ENCODE assay signal across 9 cellular contexts in the genomic region with DNA sequence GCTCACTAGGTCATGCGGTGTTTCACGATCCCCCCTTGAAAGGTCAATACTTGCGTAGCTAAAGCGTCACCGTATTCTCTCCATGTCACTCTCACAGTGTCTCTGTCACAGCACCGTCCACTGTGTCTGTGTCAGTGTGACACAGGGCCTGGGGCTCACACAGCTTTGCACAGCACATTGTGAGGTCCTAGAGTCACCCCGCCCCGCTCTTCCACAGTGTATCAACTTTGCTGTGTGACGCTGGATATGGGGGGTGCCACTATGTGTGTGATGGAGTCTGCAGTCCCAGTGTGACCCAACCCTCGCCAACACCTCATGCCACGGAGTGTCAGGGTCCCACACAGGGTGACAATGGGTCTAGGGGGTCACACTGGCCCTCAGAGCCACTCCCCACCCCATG. TPM values are rescaled to one million over a fixed set of nuclear protein-coding genes. Genes with fewer than 3 reads are reported as not detected.
A peak's percentile ranks its signal among the peaks of the same experiment; 100 is the strongest.
DNase-seq lines count a peak whose midpoint lies in the region; ATAC-seq, FAIRE-seq and TF ChIP-seq lines count a peak whose summit lies in the region.
"Had no signal": no experiment of that assay in that cellular context is flagged by ENCODE, and none has a peak within 500 bp of the region (broad histone marks: within the 10 kb centered on the region; RNA-seq: fewer than 3 reads in every experiment).

No MANE protein-coding gene starts in this region.

- H3K27me3 ChIP-seq in BJ (ENCODE audit: control insufficient read depth, insufficient read depth, low read length) (no peaks in the 10 kb centered on the region), RWPE2 (ENCODE audit: insufficient read depth, poor library complexity, severe bottlenecking) (no peaks in the 10 kb centered on the region), neutrophil (peaks cover 52% of the 10 kb centered on the region)

- H3K9me3 ChIP-seq in RWPE2 (ENCODE audit: severe bottlenecking) (no peaks in the 10 kb centered on the region), neutrophil (no peaks in the 10 kb centered on the region)

- H3K36me3 ChIP-seq in BJ (ENCODE audit: control insufficient read depth, insufficient read depth, low read length) (no peaks in the 10 kb centered on the region), RWPE2 (ENCODE audit: low read depth) (no peaks in the 10 kb centered on the region), neutrophil (no peaks in the 10 kb centered on the region)

- FAIRE-seq in HTR-8/SVneo (lab: Jason Lieb, UNC), result no peak
- FAIRE-seq in RCC 7860 (lab: Jason Lieb, UNC), result no peak

- H3K27ac ChIP-seq in RWPE2 (ENCODE audit: poor library complexity, severe bottlenecking) (no peak overlapping the region), neutrophil (no peak overlapping the region)

- POLR2A ChIA-PET in BJ (lab: Charles Lee), result no interaction called here

- TF ChIP-seq CTCF in BJ (IDR thresholded peaks at IDR 0.05; ENCODE audit: insufficient read depth, low read depth, low read length), result no peak
- no peak for TF ChIP-seq CTCF in RWPE2 (IDR thresholded peaks at IDR 0.05; ENCODE audit: poor library complexity, severe bottlenecking)
- TF ChIP-seq CTCF in fibroblast of mammary gland (conservative IDR thresholded peaks at IDR 0.05; ENCODE audit: control insufficient read depth, insufficient read depth, low read depth, low read length), result no peak
- no peak for TF ChIP-seq CTCF in neutrophil (IDR thresholded peaks at IDR 0.05)

- DNase-seq in BJ (ENCODE audit: low read depth) (no peak), RWPE2 (ENCODE audit: low spot score) (no peak), fibroblast of mammary gland (ENCODE audit: low read depth) (no peak), NCI-H524 (lab: John Stamatoyannopoulos, UW) (no peak), HTR-8/SVneo (ENCODE audit: insufficient read length, low spot score) (no peak), RCC 7860 (ENCODE audit: low spot score) (no peak), NCI-H1105 (lab: John Stamatoyannopoulos, UW) (no peak)
- DNase-seq: NCI-H1694 had no signal

- H3K4me1 ChIP-seq in RWPE2 (ENCODE audit: insufficient read depth, poor library complexity, severe bottlenecking) (no peaks in the 10 kb centered on the region), neutrophil (ENCODE audit: control insufficient read depth in 1 of 2, insufficient read depth in 1 of 2, low read depth in 1 of 2, low read length in 1 of 2) (peaks cover 11 to 17% of the 10 kb centered on the region in 2 experiments)

- CTCF ChIA-PET in BJ (lab: Yijun Ruan, JAX), result interaction anchor here (0.6 to 2.7 kb wide), 4 partner anchors 10 to 45 kb away, joined by 3 to 8 read pairs (median 4); no protein-coding TSS in a partner anchor

- no peak for ATAC-seq in RWPE2 (ENCODE audit: low read depth)

- H3K4me3 ChIP-seq in BJ (ENCODE audit: low read depth, low read length), result peak overlapping the region; percentile 44
- peak overlapping the region; percentile 52 for H3K4me3 ChIP-seq in RWPE2 (ENCODE audit: severe bottlenecking)
- peak overlapping the region; percentile 61 for H3K4me3 ChIP-seq in fibroblast of mammary gland (ENCODE audit: control insufficient read depth, low read depth, low read length)
- peak overlapping the region; percentile 34 to 51 for H3K4me3 ChIP-seq in neutrophil (ENCODE audit: low read depth in 1 of 2, low read length in 1 of 2)

RNA-seq across cellular contexts. Expression of a gene that starts 0.6 kb away (rescaled TPM):
- polyA plus RNA-seq in BJ (2011; rRNA removed), result 13.5 and 14.1 TPM in 2 replicates
- polyA minus RNA-seq in BJ (2011; rRNA and poly(A)+ RNA removed), result 3.2 and 5.9 TPM in 2 replicates
